9 cellular contexts compared by ENCODE assay signal in the genomic region with DNA sequence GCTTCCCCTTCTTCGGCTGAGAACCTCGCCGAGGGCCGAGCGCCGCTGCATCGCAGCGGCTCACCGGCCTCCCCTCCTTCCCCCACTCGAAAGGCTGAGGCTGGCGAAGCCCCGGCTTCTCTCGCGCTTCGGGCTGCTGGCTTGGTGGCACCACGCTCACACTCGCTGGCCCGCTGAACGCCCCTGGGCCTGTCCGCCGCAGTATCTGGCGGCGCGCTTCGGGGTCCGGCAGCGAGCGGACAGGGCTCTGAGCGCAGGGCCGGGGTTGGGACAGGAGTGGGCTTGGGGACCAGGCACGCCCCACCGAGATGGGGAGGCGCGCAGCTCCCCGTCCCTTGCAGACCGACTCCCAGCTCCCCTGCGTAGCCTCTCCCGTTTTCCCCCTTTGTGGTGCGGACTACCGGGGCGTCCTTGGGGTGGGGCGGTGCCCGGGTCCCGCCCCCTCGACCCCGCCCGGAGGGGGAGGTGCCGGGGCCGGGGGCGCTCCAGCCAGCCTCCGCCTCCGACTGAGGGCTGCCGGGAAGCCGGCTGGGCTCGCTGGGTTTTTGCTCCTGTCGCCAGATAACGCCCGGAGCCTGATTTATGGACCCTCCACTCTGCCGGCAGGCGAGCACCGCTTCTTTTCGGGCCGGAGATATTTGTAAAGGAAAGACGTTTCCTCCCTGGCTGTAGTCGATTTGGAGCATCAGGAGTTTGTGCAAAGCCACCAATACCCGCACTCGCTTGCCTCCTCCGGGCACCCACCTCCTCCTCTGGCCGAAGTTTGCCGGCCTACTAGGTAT. TPM values are rescaled to one million over a fixed set of nuclear protein-coding genes. Genes with fewer than 3 reads are reported as not detected.
DNase-seq lines count a peak whose midpoint lies in the region; ATAC-seq and TF ChIP-seq lines count a peak whose summit lies in the region.
"Had no signal": no experiment of that assay in that cellular context is flagged by ENCODE, and none has a peak within 500 bp of the region (broad histone marks: within the 10 kb centered on the region; RNA-seq: fewer than 3 reads in every experiment).

No MANE protein-coding gene starts in this region.

- no peak overlapping the region for H3K27ac ChIP-seq in breast epithelium
- no peak overlapping the region for H3K27ac ChIP-seq in mesendoderm (ENCODE audit: low read depth, low read length)
- H3K27ac ChIP-seq in upper lobe of right lung: no peak overlapping the region

- H3K9me3 Mint-ChIP-seq in MCF 10A (ENCODE audit: unreplicated experiment) (no peaks in the 10 kb centered on the region), chondrocyte (ENCODE audit: low read depth) (no peaks in the 10 kb centered on the region), immature natural killer cell (peaks cover 0 to 2% (median 0%) of the 10 kb centered on the region in 6 donors)
- H3K9me3 Mint-ChIP-seq: dendritic cell treated with granulocyte-macrophage colony-stimulating factor and Interleukin-4, amounts not matched to agents 40 ng/mL and 50 ng/mL, for 4 days had no signal

- TF ChIP-seq CTCF in breast epithelium (IDR thresholded peaks at IDR 0.05): no peak
- TF ChIP-seq CTCF in MCF 10A (IDR thresholded peaks at IDR 0.05; ENCODE audit: unreplicated experiment): no peak
- no peak for TF ChIP-seq CTCF in chondrocyte (IDR thresholded peaks at IDR 0.05)
- TF ChIP-seq CTCF in upper lobe of right lung (IDR thresholded peaks at IDR 0.05): no peak

- H3K27ac Mint-ChIP-seq in MCF 10A (ENCODE audit: low read depth, unreplicated experiment): no peak overlapping the region
- peak overlapping the region; percentile 82 for H3K27ac Mint-ChIP-seq in chondrocyte (ENCODE audit: unreplicated experiment)
- H3K27ac Mint-ChIP-seq in immature natural killer cell: no peak overlapping the region
- H3K27ac Mint-ChIP-seq: dendritic cell treated with granulocyte-macrophage colony-stimulating factor and Interleukin-4, amounts not matched to agents 40 ng/mL and 50 ng/mL, for 4 days had no signal

- no TSS peak for BruUV-seq in MCF 10A (replicated peaks; lab: Mats Ljungman, UMichigan)

- no peaks in the 10 kb centered on the region for H3K79me1 ChIP-seq in mesendoderm (ENCODE audit: low read length)

- H3K4ac ChIP-seq in mesendoderm (ENCODE audit: low read depth, low read length): no peak overlapping the region

- H3K79me2 ChIP-seq in mesendoderm (ENCODE audit: control insufficient read depth, insufficient read depth, low read length): no peaks in the 10 kb centered on the region

- ATAC-seq in upper lobe of right lung: no peak

- no peak overlapping the region for H4K8ac ChIP-seq in mesendoderm (ENCODE audit: low read depth, low read length)

- H3K27me3 ChIP-seq in breast epithelium (peaks cover 20 to 97% of the 10 kb centered on the region in 2 donors), mesendoderm (ENCODE audit: insufficient read depth, low read length, poor library complexity) (peaks cover 83% of the 10 kb centered on the region), upper lobe of right lung (peaks cover 97% of the 10 kb centered on the region)

- POLR2A ChIA-PET in MCF 10A (lab: Yijun Ruan, JAX): no interaction called here

- TF ChIP-seq POLR2A in breast epithelium (IDR thresholded peaks at IDR 0.05): no peak

- H4K5ac ChIP-seq in mesendoderm (ENCODE audit: low read length): no peak overlapping the region

- H2AK5ac ChIP-seq in mesendoderm (ENCODE audit: low read length): no peak overlapping the region

- H3K56ac ChIP-seq in mesendoderm (ENCODE audit: low read length): peak overlapping the region; percentile 85

- H3K18ac ChIP-seq in mesendoderm (ENCODE audit: low read length): no peak overlapping the region

- CTCF ChIA-PET in MCF 10A (lab: Yijun Ruan, JAX): no interaction called here

- no peak overlapping the region for H2BK120ac ChIP-seq in mesendoderm (ENCODE audit: low read depth, low read length)

- peak overlapping the region; percentile 57 for H3K9ac ChIP-seq in mesendoderm (ENCODE audit: low read length)

- H3K36me3 ChIP-seq in breast epithelium (no peaks in the 10 kb centered on the region), mesendoderm (ENCODE audit: control insufficient read depth, insufficient read depth, low read length) (no peaks in the 10 kb centered on the region), upper lobe of right lung (no peaks in the 10 kb centered on the region)

- no peak overlapping the region for H3K4me3 Mint-ChIP-seq in MCF 10A (ENCODE audit: unreplicated experiment)
- peak overlapping the region; percentile 80 for H3K4me3 Mint-ChIP-seq in chondrocyte (ENCODE audit: unreplicated experiment)
- peak overlapping the region in 1 of 5 donors; percentile 23 for H3K4me3 Mint-ChIP-seq in immature natural killer cell
- H3K4me3 Mint-ChIP-seq: dendritic cell treated with granulocyte-macrophage colony-stimulating factor and Interleukin-4, amounts not matched to agents 40 ng/mL and 50 ng/mL, for 4 days had no signal

- intact Hi-C loops in breast epithelium (cut with DNase I; ENCODE audit: low total_unique reads): no loop called here
- intact Hi-C loops in MCF 10A (cut with micrococcal nuclease): no loop called here
- intact Hi-C loops in upper lobe of right lung (cut with DNase I): no loop called here

- H3K4me1 Mint-ChIP-seq in MCF 10A (ENCODE audit: insufficient read depth, unreplicated experiment): peaks cover 6% of the 10 kb centered on the region
- H3K4me1 Mint-ChIP-seq in chondrocyte (ENCODE audit: low read depth): peaks cover 34% of the 10 kb centered on the region
- peaks cover 10 to 12% of the 10 kb centered on the region in 2 donors for H3K4me1 Mint-ChIP-seq in immature natural killer cell

- no peak overlapping the region for H2BK5ac ChIP-seq in mesendoderm (ENCODE audit: low read length)

- no CpG with 5 or more reads among the region's 70 CpGs for WGBS in mesendoderm (ENCODE audit: extremely low coverage, insufficient coverage, low lambda C conversion rate)

- DNase-seq in breast epithelium (ENCODE audit: low spot score in 2 of 2) (no peak), MCF 10A (ENCODE audit: unreplicated experiment) (no peak), chondrocyte (ENCODE audit: low spot score) (no peak), mesendoderm (peak; percentile 72), upper lobe of right lung (peak; percentile 62), HUDEP-2 (lab: John Stamatoyannopoulos, UW; ENCODE audit: unreplicated experiment in 76 of 76) (no peak), immature natural killer cell (no peak), NCI-H774 (lab: John Stamatoyannopoulos, UW) (no peak)

- H3K4me3 ChIP-seq in breast epithelium: peak overlapping the region; percentile 29 to 64 (median 32)
- peak overlapping the region; percentile 33 for H3K4me3 ChIP-seq in mesendoderm (ENCODE audit: low read length)
- peak overlapping the region; percentile 39 for H3K4me3 ChIP-seq in upper lobe of right lung

- H3K27me3 Mint-ChIP-seq in MCF 10A (ENCODE audit: insufficient read depth, unreplicated experiment) (peaks cover 18% of the 10 kb centered on the region), chondrocyte (ENCODE audit: low read depth) (peaks cover 4% of the 10 kb centered on the region), immature natural killer cell (ENCODE audit: low read depth in 3 of 3) (peaks cover 11 to 36% (median 31%) of the 10 kb centered on the region in 3 donors)

- H3K23ac ChIP-seq in mesendoderm (ENCODE audit: low read length): no peak overlapping the region

- H3K4me1 ChIP-seq in breast epithelium (peaks cover 17 to 25% of the 10 kb centered on the region in 2 donors), mesendoderm (ENCODE audit: control insufficient read depth, low read depth, low read length) (no peaks in the 10 kb centered on the region), upper lobe of right lung (peaks cover 34% of the 10 kb centered on the region)

- peak overlapping the region; percentile 51 for H3K4me2 ChIP-seq in mesendoderm (ENCODE audit: low read length)

- no peaks in the 10 kb centered on the region for H3K9me3 ChIP-seq in breast epithelium
- H3K9me3 ChIP-seq in upper lobe of right lung: no peaks in the 10 kb centered on the region

- peaks cover 6% of the 10 kb centered on the region for H3K36me3 Mint-ChIP-seq in MCF 10A (ENCODE audit: insufficient read depth, unreplicated experiment)
- peaks cover under 1% of the 10 kb centered on the region for H3K36me3 Mint-ChIP-seq in chondrocyte (ENCODE audit: low read depth)
- no peaks in the 10 kb centered on the region for H3K36me3 Mint-ChIP-seq in immature natural killer cell

- no peak overlapping the region for H2BK15ac ChIP-seq in mesendoderm (replicated peaks; ENCODE audit: low read depth)

RNA-seq across cellular contexts. Expression of gene GBX2, which starts 3.8 kb away (rescaled TPM):
- not detected for total RNA-seq in breast epithelium
- total RNA-seq in MCF 10A (2022): not detected in 2 replicates
- total RNA-seq in chondrocyte: 12.5 to 17.8 TPM (median 16.7 TPM) in 3 replicates
- 1.2 TPM for polyA plus RNA-seq in mesendoderm (2013, experiment 1 of 2)
- polyA plus RNA-seq in mesendoderm (2013, experiment 2 of 2): 1.3 TPM
- total RNA-seq in upper lobe of right lung: not detected
- polyA plus RNA-seq in immature natural killer cell: not detected

Comparison
In these comparisons a context has a peak if more than half of its experiments do, and no peak if none do; other contexts are left out.
1. DNase-seq: peak in mesendoderm (single experiment) and upper lobe of right lung (single experiment); none in breast epithelium (0 of 2), MCF 10A (single experiment), chondrocyte (single experiment), HUDEP-2 (0 of 76), immature natural killer cell (0 of 3) and NCI-H774 (single experiment).
2. RNA of gene GBX2, which starts 3.8 kb away (total RNA-seq): 12.5 to 17.8 TPM in chondrocyte; not detected in breast epithelium, not detected in MCF 10A and not detected in upper lobe of right lung (single experiment); every median in the first group is over 10 times any median in the second.
3. Peak in every context shown above with its lines, with median percentiles within 50 percentile points of each other: H3K4me3 ChIP-seq.